ENCODE assay signal across 8 cellular contexts in genomic region chr4:77156533-77156911, GRCh38. TPM values are rescaled to one million over a fixed set of nuclear protein-coding genes. Genes with fewer than 3 reads are reported as not detected.
A peak's percentile ranks its signal among the peaks of the same experiment; 100 is the strongest.
DNase-seq lines count a peak whose midpoint lies in the region; ATAC-seq and TF ChIP-seq lines count a peak whose summit lies in the region.

No MANE protein-coding gene starts in this region.

- ATAC-seq in GM19043 (IDR thresholded peaks at IDR 0.05; ENCODE audit: low read depth, unreplicated experiment) (peak; percentile 86), HG03354 (IDR thresholded peaks at IDR 0.05; ENCODE audit: poor library complexity, severe bottlenecking, unreplicated experiment) (peak; percentile 92)
- peak; percentile 98 to 99 for ATAC-seq in activated CD4-positive, CD25-positive, alpha-beta regulatory T cell treated with anti-CD3 and anti-CD28 coated beads, Interleukin-2, amount 50 U/mL, for 24 hours

- TF ChIP-seq CTCF in colonic mucosa (IDR thresholded peaks at IDR 0.05): no peak

- DNase-seq in Ammon's horn (ENCODE audit: low spot score) (peak; percentile 99), NCI-H446 (lab: John Stamatoyannopoulos, UW) (peak; percentile 93 to 97), colonic mucosa (peak; percentile 98), kidney tubule cell (ENCODE audit: low spot score) (peak; percentile 100)
- DNase-seq in stimulated activated CD4-positive, alpha-beta T cell treated with anti-CD3 and anti-CD28 coated beads, Interleukin-1b, Interleukin-23, amount 100 ng/mL, for 4 hours (ENCODE audit: low read depth in 2 of 2): peak; percentile 78 to 94

- H3K36me3 ChIP-seq in colonic mucosa: no peaks in the 10 kb centered on the region

- peak overlapping the region; percentile 90 to 93 for H3K9ac ChIP-seq in colonic mucosa (ENCODE audit: low read depth in 2 of 2, low read length in 2 of 2)

- H3K27ac ChIP-seq in colonic mucosa: peak overlapping the region; percentile 98

- H3K4me3 ChIP-seq in colonic mucosa: peak overlapping the region; percentile 98

- H3K27me3 ChIP-seq in colonic mucosa: no peaks in the 10 kb centered on the region

- H3K4me1 ChIP-seq in colonic mucosa: no peaks in the 10 kb centered on the region

- no peaks in the 10 kb centered on the region for H3K9me3 ChIP-seq in colonic mucosa

- intact Hi-C loops in colonic mucosa (cut with DNase I): loop anchor here (10.0 kb wide), 1 partner anchor 82 kb away; the partner anchor contains the start of gene CCNI

RNA-seq across cellular contexts. Expression of gene CCNG2, which starts 0.5 kb away (rescaled TPM):
- 100 to 1,000 TPM in 1 of 2 donors, 10 to 100 TPM in 1; 34.0 to 145 TPM for total RNA-seq in colonic mucosa

Comparison
In these comparisons a context has a peak if more than half of its experiments do, and no peak if none do; other contexts are left out.
1. Peak in every context shown above with its lines: DNase-seq, ATAC-seq, H3K4me3 ChIP-seq and H3K27ac ChIP-seq.